25 cellular contexts compared by ENCODE assay signal in the genomic region with DNA sequence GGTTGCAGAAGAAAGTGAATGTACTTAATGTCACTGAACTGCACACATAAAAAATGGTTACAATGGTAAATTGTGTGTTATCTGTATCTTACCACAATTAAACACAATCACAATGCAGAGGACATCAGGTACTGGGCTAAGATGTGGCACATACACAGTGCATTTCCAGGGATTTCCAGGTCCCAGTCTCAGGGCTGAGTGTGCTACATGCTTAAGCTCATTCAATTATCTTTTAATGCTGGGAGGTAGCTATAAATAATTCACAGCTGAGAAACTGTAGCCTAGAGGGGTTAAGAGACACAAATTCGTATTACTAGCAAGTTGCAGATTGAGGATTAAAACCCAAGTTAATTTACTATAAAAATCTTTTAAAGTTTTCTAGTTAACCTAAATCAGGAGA.
"Had no signal": no experiment of that assay in that cellular context is flagged by ENCODE, and none has a peak within 500 bp of the region (broad histone marks: within the 10 kb centered on the region; RNA-seq: fewer than 3 reads in every experiment).

No MANE protein-coding gene starts in this region.

- H3K27ac Mint-ChIP-seq: activated T-cell treated with anti-CD3 and anti-CD28 coated beads, Interleukin-2, amount 50 U/mL, for 72 hours; T-helper 1 cell treated with Interleukin-12 subunit alpha and Interleukin-12 subunit beta and Interleukin-4 antibody, amounts not matched to agents 30 μg/mL and 1 μg/mL, for 36 hours had no signal

- H2AFZ ChIP-seq: hepatocyte had no signal

- H3K4me2 ChIP-seq: hepatocyte had no signal

- H3K4me1 ChIP-seq: breast epithelium, lower lobe of right lung had no signal

- H3K27me3 ChIP-seq: breast epithelium, hepatocyte, testis, transverse colon had no signal

- H3K4me3 Mint-ChIP-seq: activated T-cell treated with anti-CD3 and anti-CD28 coated beads, Interleukin-2, amount 50 U/mL, for 72 hours; central memory CD8-positive, alpha-beta T cell; naive thymus-derived CD8-positive, alpha-beta T cell; neural crest cell; T-helper 1 cell treated with Interleukin-12 subunit alpha and Interleukin-12 subunit beta and Interleukin-4 antibody, amounts not matched to agents 30 μg/mL and 1 μg/mL, for 36 hours had no signal

- H3K27me3 Mint-ChIP-seq: central memory CD8-positive, alpha-beta T cell; naive thymus-derived CD8-positive, alpha-beta T cell had no signal

- H3K9me3 ChIP-seq: breast epithelium, lower lobe of right lung, testis, transverse colon had no signal

- H3K9me3 Mint-ChIP-seq: activated naive CD4-positive, alpha-beta T cell treated with anti-CD3 and anti-CD28 coated beads, Interleukin-2, amount 50 U/mL, for 72 hours; central memory CD8-positive, alpha-beta T cell; naive thymus-derived CD8-positive, alpha-beta T cell had no signal

- H3K27ac ChIP-seq: breast epithelium, epithelial cell of prostate, hepatocyte, lower lobe of right lung, testis, transverse colon had no signal

- H3K4me3 ChIP-seq: breast epithelium, hepatocyte, lower lobe of right lung, testis, transverse colon had no signal

- ATAC-seq: activated naive CD4-positive, alpha-beta T cell treated with anti-CD3 and anti-CD28 coated beads, Interleukin-2, amount 50 U/mL, for 72 hours; activated T-cell treated with anti-CD3 and anti-CD28 coated beads, Interleukin-2, amount 50 U/mL, for 72 hours; lower lobe of right lung; naive thymus-derived CD8-positive, alpha-beta T cell had no signal

- H3K79me2 ChIP-seq: hepatocyte had no signal

- DNase-seq: activated CD4-positive, alpha-beta T cell treated with anti-CD3 and anti-CD28 coated beads, Interleukin-2, amount 50 U/mL, for 1 hour; activated CD4-positive, CD25-positive, alpha-beta regulatory T cell treated with anti-CD3 and anti-CD28 coated beads, Interleukin-2, amount 50 U/mL, for 72 hours; activated naive CD4-positive, alpha-beta T cell; activated T-cell treated with anti-CD3 and anti-CD28 coated beads for 4 hours; activated T-cell treated with anti-CD3 and anti-CD28 coated beads, Interleukin-2, amount 50 U/mL, for 72 hours; dermis blood vessel endothelial cell; effector CD4-positive, alpha-beta T cell; glutamatergic neuron; lower lobe of right lung; mesenchymal stem cell; naive thymus-derived CD8-positive, alpha-beta T cell; right cardiac atrium; stimulated activated CD4-positive, alpha-beta T cell treated with anti-CD3 and anti-CD28 coated beads, Interleukin-15, amount 100 ng/mL, for 24 hours; stimulated activated naive CD4-positive, alpha-beta T cell treated with Interleukin-2 at 50 U/mL for 16 hours; SW 1271; T1000; testis; transverse colon had no signal

- H3K36me3 ChIP-seq: breast epithelium, lower lobe of right lung had no signal
